ENCODE assay signal across 21 cellular contexts in genomic region chr13:63206431-63206830, GRCh38.
DNase-seq lines count a peak whose midpoint lies in the region; TF ChIP-seq lines count a peak whose summit lies in the region.
"Had no signal": no experiment of that assay in that cellular context is flagged by ENCODE, and none has a peak within 500 bp of the region (broad histone marks: within the 10 kb centered on the region; RNA-seq: fewer than 3 reads in every experiment).

No MANE protein-coding gene starts in this region.

- H3F3A ChIP-seq in SK-N-SH (replicated peaks; ENCODE audit: insufficient read depth) (peaks cover 16% of the 10 kb centered on the region), neural progenitor cell (ENCODE audit: low read depth) (no peaks in the 10 kb centered on the region)

- no peaks in the 10 kb centered on the region for H3K36me3 ChIP-seq in BJ (ENCODE audit: control insufficient read depth, insufficient read depth, low read length)
- H3K36me3 ChIP-seq in SK-N-SH (replicated peaks in 1 of 2; ENCODE audit: control insufficient read depth in 1 of 2, insufficient read depth in 2 of 2, low read length in 1 of 2): no peaks in the 10 kb centered on the region
- no peaks in the 10 kb centered on the region for H3K36me3 ChIP-seq in neural progenitor cell
- H3K36me3 ChIP-seq: HAP-1 had no signal

- H3K79me2 ChIP-seq in SK-N-SH (ENCODE audit: insufficient read depth): no peaks in the 10 kb centered on the region
- H3K79me2 ChIP-seq in neural progenitor cell (ENCODE audit: low read depth): no peaks in the 10 kb centered on the region

- peak overlapping the region; percentile 28 to 39; a peak in 3 of 4 replicates for H3K27ac ChIP-seq in SK-N-SH (ENCODE audit: low read depth in 2 of 2, low read length in 1 of 2)
- H3K27ac ChIP-seq in neural progenitor cell: no peak overlapping the region
- H3K27ac ChIP-seq: C4-2B, GM23248, PC-9, RWPE1, SK-N-MC had no signal

- no peaks in the 10 kb centered on the region for H3K27me3 Mint-ChIP-seq in neural progenitor cell (ENCODE audit: insufficient read depth, low read depth)

- no peaks in the 10 kb centered on the region for H3K27me3 ChIP-seq in BJ (ENCODE audit: control insufficient read depth, insufficient read depth, low read length)
- H3K27me3 ChIP-seq in SK-N-SH (ENCODE audit: insufficient read depth): no peaks in the 10 kb centered on the region
- H3K27me3 ChIP-seq in neural progenitor cell: no peaks in the 10 kb centered on the region

- H3K9me3 Mint-ChIP-seq in neural progenitor cell: no peaks in the 10 kb centered on the region

- no peak overlapping the region for H3K4me3 ChIP-seq in BJ (ENCODE audit: low read depth, low read length)
- H3K4me3 ChIP-seq in SK-N-SH (ENCODE audit: low read depth in 2 of 2, low read length in 1 of 2): no peak overlapping the region
- no peak overlapping the region for H3K4me3 ChIP-seq in skeletal muscle cell (ENCODE audit: low read depth, low read length)
- H3K4me3 ChIP-seq in neural progenitor cell: no peak overlapping the region
- H3K4me3 ChIP-seq: GM23248, HAP-1, PC-9, SK-N-MC had no signal

- TF ChIP-seq CTCF in BJ (IDR thresholded peaks at IDR 0.05; ENCODE audit: insufficient read depth, low read depth, low read length) (no peak), SK-N-SH (IDR thresholded peaks at IDR 0.05) (no peak), neural progenitor cell (IDR thresholded peaks at IDR 0.05) (no peak)

- no peaks in the 10 kb centered on the region for H3K9me2 ChIP-seq in SK-N-SH

- H4K20me1 ChIP-seq in SK-N-SH (ENCODE audit: insufficient read depth) (no peaks in the 10 kb centered on the region), neural progenitor cell (ENCODE audit: low read depth) (no peaks in the 10 kb centered on the region)

- H2AFZ ChIP-seq in SK-N-SH (ENCODE audit: low read depth) (no peak overlapping the region), neural progenitor cell (replicated peaks) (no peak overlapping the region)
- H2AFZ ChIP-seq: GM23248, PC-9 had no signal

- peaks cover 0 to 10% of the 10 kb centered on the region in 2 experiments; a peak in 1 of 4 replicates for H3K4me1 ChIP-seq in SK-N-SH (ENCODE audit: control insufficient read depth in 1 of 2, insufficient read depth in 2 of 2, low read depth in 1 of 2, low read length in 1 of 2)
- H3K4me1 ChIP-seq in neural progenitor cell: no peaks in the 10 kb centered on the region
- H3K4me1 ChIP-seq: HAP-1 had no signal

- peak overlapping the region; percentile 23; the same call in 1 of the 2 replicates for H3K4me2 ChIP-seq in SK-N-SH
- H3K4me2 ChIP-seq in neural progenitor cell: no peak overlapping the region
- H3K4me2 ChIP-seq: PC-9 had no signal

- no peaks in the 10 kb centered on the region for H3K4me1 Mint-ChIP-seq in neural progenitor cell

- CTCF ChIA-PET in BJ (lab: Yijun Ruan, JAX): no interaction called here
- CTCF ChIA-PET in SK-N-SH (lab: Yijun Ruan, JAX): no interaction called here

- no peak overlapping the region for H3K27ac Mint-ChIP-seq in neural progenitor cell

- H3K36me3 Mint-ChIP-seq in neural progenitor cell: no peaks in the 10 kb centered on the region

- POLR2A ChIA-PET in BJ (lab: Charles Lee): no interaction called here
- POLR2A ChIA-PET in SK-N-SH (lab: Yijun Ruan, JAX): no interaction called here

- DNase-seq in BJ (ENCODE audit: low read depth) (peak; percentile 9), SK-N-SH (no peak), dedifferentiated amniotic fluid mesenchymal stem cell (ENCODE audit: extremely low spot score) (peak; percentile 17), skeletal muscle cell (ENCODE audit: low read depth) (peak; percentile 35), ecto neural progenitor cell (ENCODE audit: low spot score) (no peak), neural progenitor cell (ENCODE audit: low spot score) (no peak), COLO829 (ENCODE audit: low spot score) (no peak)
- DNase-seq: 8988T, AML-193, DMS79, GM23248, KG1, NCI-H1092 treated with DMSO at 0.1 percent for 48 hours, NCI-H1436 treated with DMSO at 0.1 percent for 48 hours, NCI-H1930, PC-9, SHP77 treated with DMSO at 0.1 percent for 48 hours had no signal

- no peak overlapping the region for H3K9ac ChIP-seq in SK-N-SH
- H3K9ac ChIP-seq in neural progenitor cell: no peak overlapping the region
- H3K9ac ChIP-seq: GM23248 had no signal

- WGBS in SK-N-SH (ENCODE audit: low lambda C conversion rate): 48% methylated on average over 1 of the region's 1 CpG

- no peak for TF ChIP-seq EP300 in SK-N-SH (IDR thresholded peaks at IDR 0.05; ENCODE audit: borderline replicate concordance in 1 of 2, low read depth in 1 of 2, low read length in 1 of 2)

- H3K9me3 ChIP-seq in SK-N-SH (no peaks in the 10 kb centered on the region), neural progenitor cell (ENCODE audit: low read depth) (no peaks in the 10 kb centered on the region)
- H3K9me3 ChIP-seq: HAP-1 had no signal

- no peak overlapping the region for H3K4me3 Mint-ChIP-seq in neural progenitor cell

- TF ChIP-seq RAD21 in SK-N-SH (IDR thresholded peaks at IDR 0.05; ENCODE audit: low read length): no peak

TF ChIP-seq in SK-N-SH, 30 proteins besides CTCF, POLR2A, EP300 and RAD21:
- TF ChIP-seq RFX5 (IDR thresholded peaks at IDR 0.05; ENCODE audit: low read length) (no peak), NRF1 (IDR thresholded peaks at IDR 0.05; ENCODE audit: low read depth, low read length) (no peak), POLR2AphosphoS5 (IDR thresholded peaks at IDR 0.05; ENCODE audit: low read depth, low read length) (no peak)
TF ChIP-seq in SK-N-SH: peak in this region for 0.

Comparison
In these comparisons a context has a peak if more than half of its experiments do, and no peak if none do; other contexts are left out.
1. DNase-seq: peak in BJ (single experiment), dedifferentiated amniotic fluid mesenchymal stem cell (single experiment) and skeletal muscle cell (single experiment); none in SK-N-SH (single experiment), ecto neural progenitor cell (single experiment), neural progenitor cell (single experiment) and COLO829 (single experiment).